15 cellular contexts compared by ENCODE assay signal in the genomic region with DNA sequence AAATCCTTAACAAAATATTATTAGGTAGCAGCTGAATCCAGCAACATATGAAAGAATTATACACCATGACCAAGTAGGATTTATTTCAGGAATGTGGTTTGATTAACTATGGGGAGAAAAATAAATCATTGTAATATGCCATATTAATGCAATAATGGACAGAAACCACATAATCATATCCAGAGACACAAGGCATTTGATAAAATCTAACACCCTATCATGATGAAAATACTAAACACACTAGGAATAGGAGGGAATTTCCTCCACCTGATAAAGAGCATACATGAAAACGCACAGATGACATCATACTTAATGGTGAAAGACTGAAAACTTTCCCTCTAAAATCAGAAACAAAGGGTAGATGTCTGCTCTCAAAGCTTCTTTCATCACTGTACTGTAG.
DNase-seq lines count a peak whose midpoint lies in the region; ATAC-seq, FAIRE-seq and TF ChIP-seq lines count a peak whose summit lies in the region.
"Had no signal": no experiment of that assay in that cellular context is flagged by ENCODE, and none has a peak within 500 bp of the region (broad histone marks: within the 10 kb centered on the region; RNA-seq: fewer than 3 reads in every experiment).

No MANE protein-coding gene starts in this region.

- H3K36me3 ChIP-seq in Panc1 (ENCODE audit: control insufficient read depth, insufficient read depth, low read length) (no peaks in the 10 kb centered on the region), bronchial epithelial cell (ENCODE audit: control insufficient read depth, insufficient read depth, low read length) (no peaks in the 10 kb centered on the region), trophoblast cell (ENCODE audit: control insufficient read depth in 1 of 2, insufficient read depth in 2 of 2, low read length in 2 of 2) (no peaks in the 10 kb centered on the region)
- H3K36me3 ChIP-seq: BLaER1 treated with 17β-estradiol and CSF1 and Interleukin-3, amounts not matched to agents 10 nM and 100 nM had no signal

- no peak overlapping the region for H3K14ac ChIP-seq in trophoblast cell (ENCODE audit: low read length)

- H4K91ac ChIP-seq in trophoblast cell (ENCODE audit: low read depth, low read length), result no peak overlapping the region

- WGBS in trophoblast cell (ENCODE audit: extremely low coverage, insufficient coverage, insufficient read length), result no CpG with 5 or more reads among the region's 1 CpG

- H3K4me1 ChIP-seq in Panc1 (ENCODE audit: control insufficient read depth, insufficient read depth, low read length), result peaks cover 2% of the 10 kb centered on the region; the same call in 1 of the 2 replicates
- H3K4me1 ChIP-seq in trophoblast cell (ENCODE audit: control insufficient read depth in 1 of 2, insufficient read depth in 2 of 2, low read length in 2 of 2), result no peaks in the 10 kb centered on the region
- H3K4me1 ChIP-seq: BLaER1 treated with 17β-estradiol and CSF1 and Interleukin-3, amounts not matched to agents 10 nM and 100 nM had no signal

- intact Hi-C loops in Panc1 (cut with micrococcal nuclease; ENCODE audit: unreplicated experiment), result no loop called here

- no peak overlapping the region for H4K8ac ChIP-seq in trophoblast cell (ENCODE audit: low read depth, low read length)

- FAIRE-seq in bronchial epithelial cell (lab: Jason Lieb, UNC), result no peak
- no peak for FAIRE-seq in D721Med (lab: Jason Lieb, UNC)
- FAIRE-seq: GM18507 had no signal

- TF ChIP-seq CTCF in Panc1 (IDR thresholded peaks at IDR 0.05), result no peak
- no peak for TF ChIP-seq CTCF in bronchial epithelial cell (IDR thresholded peaks at IDR 0.05; ENCODE audit: insufficient read depth, low read length, severe bottlenecking)
- TF ChIP-seq CTCF in D721Med (IDR thresholded peaks at IDR 0.05; ENCODE audit: insufficient read depth, missing control alignments), result no peak

- POLR2A ChIA-PET in Panc1 (lab: Charles Lee), result interaction anchor here (0.7 kb wide), 1 partner anchor 283 kb away, joined by 8 read pairs; no protein-coding TSS in a partner anchor

- CTCF ChIA-PET in Panc1 (lab: Charles Lee), result interaction anchor here (0.5 to 0.6 kb wide), 3 partner anchors 200 to 292 kb away, joined by 3 to 4 read pairs (median 4); no protein-coding TSS in a partner anchor

- H3K27me3 ChIP-seq in Panc1 (ENCODE audit: control insufficient read depth, insufficient read depth, low read length) (no peaks in the 10 kb centered on the region), bronchial epithelial cell (ENCODE audit: control insufficient read depth, insufficient read depth, low read length) (no peaks in the 10 kb centered on the region), trophoblast cell (ENCODE audit: insufficient read depth, low read length) (no peaks in the 10 kb centered on the region)
- H3K27me3 ChIP-seq: BLaER1 treated with 17β-estradiol and CSF1 and Interleukin-3, amounts not matched to agents 10 nM and 100 nM had no signal

- H2BK12ac ChIP-seq in trophoblast cell (ENCODE audit: low read length), result no peak overlapping the region

- H2AK5ac ChIP-seq in trophoblast cell (ENCODE audit: low read length), result no peak overlapping the region

- in situ Hi-C loops in Panc1 (cut with HindIII; ENCODE audit: low pct_unique_long_range_greater_than_20kb, low sequenced_read_pairs), result no loop called here

- no peak overlapping the region for H2BK5ac ChIP-seq in trophoblast cell (ENCODE audit: low read depth, low read length, poor library complexity)

- H3K4me2 ChIP-seq in trophoblast cell (ENCODE audit: low read length), result no peak overlapping the region
- H3K4me2 ChIP-seq: BLaER1 treated with 17β-estradiol and CSF1 and Interleukin-3, amounts not matched to agents 10 nM and 100 nM had no signal

- no peak for ATAC-seq in Panc1

- no peak overlapping the region for H3K4ac ChIP-seq in trophoblast cell (ENCODE audit: low read depth, low read length)

- H3K79me2 ChIP-seq in trophoblast cell (ENCODE audit: control insufficient read depth, insufficient read depth, low read length, poor library complexity), result no peaks in the 10 kb centered on the region

- BruUV-seq in Panc1 (replicated peaks; lab: Mats Ljungman, UMichigan), result no TSS peak

- H2AFZ ChIP-seq in trophoblast cell (ENCODE audit: insufficient read depth, low read length, poor library complexity), result no peak overlapping the region

- H3K9ac ChIP-seq in trophoblast cell (ENCODE audit: low read length), result no peak overlapping the region
- H3K9ac ChIP-seq: BLaER1 treated with 17β-estradiol and CSF1 and Interleukin-3, amounts not matched to agents 10 nM and 100 nM had no signal

- H3K23ac ChIP-seq in trophoblast cell (ENCODE audit: low read length), result no peak overlapping the region

- H4K12ac ChIP-seq in trophoblast cell (ENCODE audit: low read depth, low read length), result no peak overlapping the region

- H3K4me3 ChIP-seq in Panc1 (ENCODE audit: low read depth in 2 of 2, low read length in 2 of 2) (no peak overlapping the region), bronchial epithelial cell (ENCODE audit: low read depth, low read length) (no peak overlapping the region), trophoblast cell (ENCODE audit: low read depth, low read length) (no peak overlapping the region)
- H3K4me3 ChIP-seq: BLaER1 treated with 17β-estradiol and CSF1 and Interleukin-3, amounts not matched to agents 10 nM and 100 nM had no signal

- H3K79me1 ChIP-seq in trophoblast cell (ENCODE audit: low read length), result no peaks in the 10 kb centered on the region

- H3K18ac ChIP-seq in trophoblast cell (ENCODE audit: low read length), result no peak overlapping the region

- H3K9me3 ChIP-seq in Panc1 (ENCODE audit: control insufficient read depth, insufficient read depth, low read depth, low read length) (peaks cover 12% of the 10 kb centered on the region; the same call in 1 of the 2 replicates), trophoblast cell (ENCODE audit: insufficient read depth, low read depth, low read length) (no peaks in the 10 kb centered on the region)
- H3K9me3 ChIP-seq: BLaER1 treated with 17β-estradiol and CSF1 and Interleukin-3, amounts not matched to agents 10 nM and 100 nM had no signal

- H2BK120ac ChIP-seq in trophoblast cell (ENCODE audit: insufficient read depth, low read length, poor library complexity), result no peak overlapping the region

- peak overlapping the region; percentile 82 for H3K27ac ChIP-seq in Panc1 (ENCODE audit: low read length)
- H3K27ac ChIP-seq in trophoblast cell (ENCODE audit: low read depth, low read length), result no peak overlapping the region
- H3K27ac ChIP-seq: 22Rv1; BLaER1 treated with 17β-estradiol and CSF1 and Interleukin-3, amounts not matched to agents 10 nM and 100 nM had no signal

- peak; percentile 16 for DNase-seq in DMS53 (lab: John Stamatoyannopoulos, UW)
- DNase-seq in DMS53 treated with DMSO at 0.1 percent for 48 hours (lab: John Stamatoyannopoulos, UW; ENCODE audit: unreplicated experiment), result no peak
- no peak for DNase-seq in Panc1 (ENCODE audit: low read depth, low spot score)
- peak; percentile 43 for DNase-seq in bronchial epithelial cell (ENCODE audit: low read depth)
- DNase-seq in trophoblast cell, result peak; percentile 13 to 74
- DNase-seq in D721Med (ENCODE audit: insufficient read length, low spot score), result no peak
- no peak for DNase-seq in AG08396 (ENCODE audit: low spot score)
- DNase-seq in activated CD4-positive, alpha-beta T cell treated with anti-CD3 and anti-CD28 coated beads, Interleukin-2, amount 50 U/mL, for 1 hour, result no peak
- DNase-seq: H9, NCI-H1436, NCI-H2081, NCI-H524 treated with DMSO at 0.1 percent for 48 hours had no signal

Comparison
In these comparisons a context has a peak if more than half of its experiments do, and no peak if none do; other contexts are left out.
1. DNase-seq: peak in DMS53 (single experiment), bronchial epithelial cell (single experiment) and trophoblast cell (2 of 2); none in DMS53 treated with DMSO at 0.1 percent for 48 hours (single experiment), Panc1 (single experiment), D721Med (single experiment), AG08396 (single experiment) and activated CD4-positive, alpha-beta T cell treated with anti-CD3 and anti-CD28 coated beads, Interleukin-2, amount 50 U/mL, for 1 hour (single experiment).